8 cellular contexts compared by ENCODE assay signal in genomic region chr13:109778102-109778542, GRCh38. TPM values are rescaled to one million over a fixed set of nuclear protein-coding genes. Genes with fewer than 3 reads are reported as not detected.
DNase-seq lines count a peak whose midpoint lies in the region; ATAC-seq and TF ChIP-seq lines count a peak whose summit lies in the region.

No MANE protein-coding gene starts in this region.

- in situ Hi-C loops in SK-MEL-5 (cut with HindIII; ENCODE audit: low pct_unique_long_range_greater_than_20kb, low sequenced_read_pairs) = no loop called here

- peak overlapping the region in 2 of 5 donors; percentile 66 to 74 for H3K9ac ChIP-seq in subcutaneous abdominal adipose tissue (ENCODE audit: low read length in 5 of 5)

- H3K4me3 ChIP-seq in subcutaneous abdominal adipose tissue (ENCODE audit: low read depth in 1 of 5, low read length in 5 of 5) = peak overlapping the region; percentile 20 to 95 (median 82)

- peaks cover 59% of the 10 kb centered on the region for H3K4me1 Mint-ChIP-seq in activated naive CD4-positive, alpha-beta T cell treated with anti-CD3 and anti-CD28 coated beads for 36 hours (ENCODE audit: low read depth)

- CTCF ChIA-PET in activated naive CD4-positive, alpha-beta T cell treated with anti-CD3 and anti-CD28 coated beads for 36 hours (lab: Charles Lee) = no interaction called here

- no peaks in the 10 kb centered on the region for H3K9me3 Mint-ChIP-seq in activated naive CD4-positive, alpha-beta T cell treated with anti-CD3 and anti-CD28 coated beads for 36 hours

- no peak for ATAC-seq in omental fat pad (ENCODE audit: low FRiP score)

- H3K36me3 Mint-ChIP-seq in activated naive CD4-positive, alpha-beta T cell treated with anti-CD3 and anti-CD28 coated beads for 36 hours (ENCODE audit: low read depth) = peaks cover 7% of the 10 kb centered on the region

- H3K27ac ChIP-seq in subcutaneous abdominal adipose tissue (ENCODE audit: low read depth, low read length) = peak overlapping the region; percentile 91

- no peaks in the 10 kb centered on the region for H3K27me3 Mint-ChIP-seq in activated naive CD4-positive, alpha-beta T cell treated with anti-CD3 and anti-CD28 coated beads for 36 hours (ENCODE audit: low read depth)

- H3K9me3 ChIP-seq in subcutaneous abdominal adipose tissue (ENCODE audit: control insufficient read depth in 5 of 5, low read length in 5 of 5) = no peaks in the 10 kb centered on the region

- intact Hi-C loops in activated naive CD4-positive, alpha-beta T cell treated with anti-CD3 and anti-CD28 coated beads for 36 hours (cut with micrococcal nuclease) = loop anchor here (1.0 to 5.0 kb wide), 6 partner anchors 8 to 1509 kb away; partner anchors contain the start of genes IRS2 and TNFSF13B

- peak; percentile 21 for DNase-seq in activated naive CD4-positive, alpha-beta T cell treated with anti-CD3 and anti-CD28 coated beads for 36 hours
- DNase-seq in activated naive CD4-positive, alpha-beta T cell (lab: John Stamatoyannopoulos, UW) = no peak
- DNase-seq in SK-MEL-5 (ENCODE audit: low read depth, low spot score) (peak; percentile 50), fibroblast of gingiva (ENCODE audit: low read depth) (peak; percentile 45), omental fat pad (ENCODE audit: low spot score) (no peak)
- no peak for DNase-seq in stimulated activated CD8-positive, alpha-beta memory T cell treated with anti-CD3 and anti-CD28 coated beads, Interleukin-4, amount 100 ng/mL, for 48 hours
- no peak for DNase-seq in activated CD4-positive, alpha-beta T cell treated with anti-CD3 and anti-CD28 coated beads for 4 hours

- peak overlapping the region; percentile 24 for H3K27ac Mint-ChIP-seq in activated naive CD4-positive, alpha-beta T cell treated with anti-CD3 and anti-CD28 coated beads for 36 hours

- peaks cover 8 to 29% (median 13%) of the 10 kb centered on the region in 5 donors for H3K36me3 ChIP-seq in subcutaneous abdominal adipose tissue (ENCODE audit: control insufficient read depth in 5 of 5, insufficient read depth in 5 of 5, low read length in 5 of 5)

- peaks cover 0 to 85% (median 58%) of the 10 kb centered on the region in 5 donors for H3K4me1 ChIP-seq in subcutaneous abdominal adipose tissue (ENCODE audit: control insufficient read depth in 5 of 5, insufficient read depth in 5 of 5, low read length in 5 of 5)

- no peak for TF ChIP-seq CTCF in omental fat pad (IDR thresholded peaks at IDR 0.05)

- peak overlapping the region; percentile 27 for H3K4me3 Mint-ChIP-seq in activated naive CD4-positive, alpha-beta T cell treated with anti-CD3 and anti-CD28 coated beads for 36 hours

- no peaks in the 10 kb centered on the region for H3K27me3 ChIP-seq in subcutaneous abdominal adipose tissue (ENCODE audit: control insufficient read depth in 5 of 5, insufficient read depth in 4 of 5, low read length in 5 of 5)

RNA-seq across cellular contexts. Expression of gene IRS2, which starts 8.3 kb away (rescaled TPM):
- 1 to 10 TPM; 3.0 to 3.3 TPM for total RNA-seq in activated naive CD4-positive, alpha-beta T cell treated with anti-CD3 and anti-CD28 coated beads for 36 hours
- 18.1 and 19.5 TPM in 2 replicates for total RNA-seq in SK-MEL-5 (2014; rRNA removed; shearing (Covaris generic))
- polyA plus RNA-seq in SK-MEL-5 (2015; cell fraction: cytosol; rRNA removed) = 87.3 and 115 TPM in 2 replicates
- 41.5 and 41.7 TPM in 2 replicates for polyA plus RNA-seq in SK-MEL-5 (2015; cell fraction: nucleus; rRNA removed)
- total RNA-seq in omental fat pad = 10 to 100 TPM; 25.2 to 70.9 (median 34.2) TPM

Comparison
In these comparisons a context has a peak if more than half of its experiments do, and no peak if none do; other contexts are left out.
1. DNase-seq: peak in activated naive CD4-positive, alpha-beta T cell treated with anti-CD3 and anti-CD28 coated beads for 36 hours (single experiment), SK-MEL-5 (single experiment) and fibroblast of gingiva (single experiment); none in activated naive CD4-positive, alpha-beta T cell (0 of 4), stimulated activated CD8-positive, alpha-beta memory T cell treated with anti-CD3 and anti-CD28 coated beads, Interleukin-4, amount 100 ng/mL, for 48 hours (single experiment), activated CD4-positive, alpha-beta T cell treated with anti-CD3 and anti-CD28 coated beads for 4 hours (0 of 2) and omental fat pad (single experiment).